ENCODE assay signal across 15 cellular contexts in the genomic region with DNA sequence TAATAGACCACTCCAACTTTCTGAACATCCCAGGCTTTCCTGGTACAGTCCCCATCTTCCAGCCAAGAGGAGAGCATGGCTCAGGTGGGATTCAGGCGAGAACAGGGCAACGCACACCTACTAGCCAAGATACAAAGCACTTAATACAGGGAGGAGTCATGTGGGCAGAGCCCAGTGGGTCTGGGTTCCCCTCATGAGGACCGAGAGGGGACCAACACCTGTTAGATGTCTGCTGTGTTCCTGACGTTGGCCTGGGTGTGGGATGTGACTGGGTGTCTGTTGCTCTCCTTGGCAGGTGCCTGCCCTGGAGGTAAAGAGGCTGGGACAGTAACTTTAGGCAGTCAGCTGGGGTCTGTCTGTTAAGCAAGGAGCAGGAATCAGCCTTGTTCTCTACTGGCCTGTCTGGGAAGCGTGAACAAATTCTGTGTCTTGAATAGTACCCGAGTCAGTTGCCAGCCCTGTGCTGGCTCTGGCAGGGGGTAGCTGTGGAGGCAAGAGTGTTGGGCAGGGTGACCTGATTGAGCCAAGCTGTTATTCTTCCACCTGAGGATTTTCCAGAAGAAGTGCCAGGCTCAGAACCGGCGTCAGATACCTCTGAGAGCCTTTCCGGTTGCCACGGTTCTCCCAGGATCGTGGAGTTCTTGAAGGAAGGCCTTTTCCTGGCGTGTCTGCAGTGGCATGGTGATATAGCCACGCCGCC. TPM values are rescaled to one million over a fixed set of nuclear protein-coding genes. Genes with fewer than 3 reads are reported as not detected.
A peak's percentile ranks its signal among the peaks of the same experiment; 100 is the strongest.
DNase-seq lines count a peak whose midpoint lies in the region; ATAC-seq and TF ChIP-seq lines count a peak whose summit lies in the region.
"Had no signal": no experiment of that assay in that cellular context is flagged by ENCODE, and none has a peak within 500 bp of the region (broad histone marks: within the 10 kb centered on the region; RNA-seq: fewer than 3 reads in every experiment).

No MANE protein-coding gene starts in this region.

- no peaks in the 10 kb centered on the region for H3F3A ChIP-seq in PC-3 (ENCODE audit: low read length, unreplicated experiment)

- no peaks in the 10 kb centered on the region for H3K27me3 ChIP-seq in SJCRH30
- H3K27me3 ChIP-seq in esophagus muscularis mucosa = no peaks in the 10 kb centered on the region
- H3K27me3 ChIP-seq in gastrocnemius medialis = peaks cover 2 to 23% (median 11%) of the 10 kb centered on the region in 3 donors
- H3K27me3 ChIP-seq in PC-3 (ENCODE audit: low read length) = no peaks in the 10 kb centered on the region
- H3K27me3 ChIP-seq: hepatocyte, left lung, neutrophil had no signal

- TF ChIP-seq POLR2A in esophagus muscularis mucosa (IDR thresholded peaks at IDR 0.05; ENCODE audit: low read depth) (no peak), gastrocnemius medialis (IDR thresholded peaks at IDR 0.05) (no peak)

- no peak overlapping the region for H3K4me2 ChIP-seq in PC-3 (ENCODE audit: low read length)
- H3K4me2 ChIP-seq: hepatocyte had no signal

- H3K79me2 ChIP-seq in PC-3 (ENCODE audit: low read length) = peaks cover 91% of the 10 kb centered on the region

- peaks cover 60% of the 10 kb centered on the region for H3K4me1 ChIP-seq in SJCRH30
- H3K4me1 ChIP-seq in esophagus muscularis mucosa = peaks cover 33 to 73% (median 64%) of the 10 kb centered on the region in 4 donors
- peaks cover 28 to 29% of the 10 kb centered on the region in 2 donors for H3K4me1 ChIP-seq in gastrocnemius medialis
- no peaks in the 10 kb centered on the region for H3K4me1 ChIP-seq in PC-3 (ENCODE audit: insufficient read depth, low read length)

- no peaks in the 10 kb centered on the region for H3K36me3 ChIP-seq in SJCRH30
- no peaks in the 10 kb centered on the region for H3K36me3 ChIP-seq in esophagus muscularis mucosa
- no peaks in the 10 kb centered on the region for H3K36me3 ChIP-seq in gastrocnemius medialis
- H3K36me3 ChIP-seq in PC-3 (ENCODE audit: low read depth, low read length) = no peaks in the 10 kb centered on the region
- H3K36me3 ChIP-seq: left lung, neutrophil had no signal

- H3K9me2 ChIP-seq in PC-3 (replicated peaks; ENCODE audit: low read length) = no peaks in the 10 kb centered on the region

- intact Hi-C loops in esophagus muscularis mucosa (cut with DNase I) (no loop called here), gastrocnemius medialis (cut with DNase I; ENCODE audit: low total_unique reads) (loop anchor here (2.0 to 5.0 kb wide), 2 partner anchors 24 to 54 kb away; a partner anchor contains a TSS), PC-3 (cut with micrococcal nuclease) (no loop called here)

- H3K4me3 ChIP-seq in SJCRH30 (no peak overlapping the region), esophagus muscularis mucosa (no peak overlapping the region), gastrocnemius medialis (no peak overlapping the region), PC-3 (ENCODE audit: low read length) (no peak overlapping the region)
- H3K4me3 ChIP-seq: hepatocyte, left lung had no signal

- in situ Hi-C loops in gastrocnemius medialis (cut with MboI; ENCODE audit: low sequenced_read_pairs in 4 of 4) = no loop called here

- POLR2A ChIA-PET in PC-3 (lab: Charles Lee; ENCODE audit: unreplicated experiment) = no interaction called here

- CTCF ChIA-PET in PC-3 (lab: Charles Lee) = no interaction called here

- H4K20me1 ChIP-seq in PC-3 (ENCODE audit: low read length) = no peaks in the 10 kb centered on the region

- H2AFZ ChIP-seq in PC-3 (ENCODE audit: low read length) = no peak overlapping the region
- H2AFZ ChIP-seq: hepatocyte had no signal

- no peak for TF ChIP-seq CTCF in esophagus muscularis mucosa (IDR thresholded peaks at IDR 0.05)
- TF ChIP-seq CTCF in gastrocnemius medialis (IDR thresholded peaks at IDR 0.05 in 4 of 5, conservative IDR thresholded peaks at IDR 0.05 in 1 of 5) = no peak
- TF ChIP-seq CTCF in PC-3 (conservative IDR thresholded peaks at IDR 0.05; ENCODE audit: low read depth, low read length) = no peak

- peak; percentile 64 for DNase-seq in DMS 273 (lab: John Stamatoyannopoulos, UW; ENCODE audit: unreplicated experiment)
- DNase-seq in DMS 273 treated with DMSO at 0.1 percent for 48 hours (lab: John Stamatoyannopoulos, UW) = no peak
- DNase-seq in SJCRH30 = peak in 1 of 2 experiments; percentile 54
- no peak for DNase-seq in esophagus muscularis mucosa (ENCODE audit: extremely low spot score)
- DNase-seq in gastrocnemius medialis = no peak
- DNase-seq in PC-3 = no peak
- DNase-seq in NCI-H1694 treated with DMSO at 0.1 percent for 48 hours (lab: John Stamatoyannopoulos, UW) = no peak
- no peak for DNase-seq in AG20443 (ENCODE audit: low spot score)
- DNase-seq: activated CD4-positive, alpha-beta T cell treated with anti-CD3 and anti-CD28 coated beads for 1 hour; Calu3; left lung; T-helper 1 cell had no signal

- TF ChIP-seq EP300 in esophagus muscularis mucosa (IDR thresholded peaks at IDR 0.05) = no peak

- no TSS peak for BruUV-seq in PC-3 (replicated peaks; lab: Mats Ljungman, UMichigan)

- ATAC-seq in gastrocnemius medialis (peak; percentile 7 to 22), PC-3 (no peak)
- ATAC-seq: left lung had no signal

- H3K9ac ChIP-seq in PC-3 (ENCODE audit: low read length) = no peak overlapping the region

- H3K9me3 ChIP-seq in SJCRH30 (replicated peaks) (no peaks in the 10 kb centered on the region), esophagus muscularis mucosa (no peaks in the 10 kb centered on the region), gastrocnemius medialis (no peaks in the 10 kb centered on the region), PC-3 (ENCODE audit: low read length) (no peaks in the 10 kb centered on the region)
- H3K9me3 ChIP-seq: left lung, neutrophil had no signal

- H3K27ac ChIP-seq in SJCRH30 (peak overlapping the region; percentile 75), esophagus muscularis mucosa (replicated peaks in 1 of 4) (peak overlapping the region; percentile 12 to 47 (median 24)), gastrocnemius medialis (peak overlapping the region in 1 of 4 donors; percentile 23), PC-3 (ENCODE audit: low read length) (no peak overlapping the region)
- H3K27ac ChIP-seq: 22Rv1, hepatocyte, left lung, neutrophil had no signal

- WGBS in esophagus muscularis mucosa = 58% methylated on average over 14 of the region's 14 CpGs

RNA-seq across cellular contexts. Expression of a gene that starts 56.3 kb away (rescaled TPM):
- 24.9 and 27.2 TPM in 2 replicates for total RNA-seq in SJCRH30 (2014; rRNA removed; shearing (Covaris generic))
- 10 to 100 TPM; 35.7 to 58.5 (median 48.0) TPM for total RNA-seq in esophagus muscularis mucosa
- total RNA-seq in gastrocnemius medialis = 10 to 100 TPM; 10.3 to 13.0 (median 12.4) TPM
- total RNA-seq in PC-3 (2014; rRNA removed) = 36.8 and 46.8 TPM in 2 replicates
